13 cellular contexts compared by ENCODE assay signal in the genomic region with DNA sequence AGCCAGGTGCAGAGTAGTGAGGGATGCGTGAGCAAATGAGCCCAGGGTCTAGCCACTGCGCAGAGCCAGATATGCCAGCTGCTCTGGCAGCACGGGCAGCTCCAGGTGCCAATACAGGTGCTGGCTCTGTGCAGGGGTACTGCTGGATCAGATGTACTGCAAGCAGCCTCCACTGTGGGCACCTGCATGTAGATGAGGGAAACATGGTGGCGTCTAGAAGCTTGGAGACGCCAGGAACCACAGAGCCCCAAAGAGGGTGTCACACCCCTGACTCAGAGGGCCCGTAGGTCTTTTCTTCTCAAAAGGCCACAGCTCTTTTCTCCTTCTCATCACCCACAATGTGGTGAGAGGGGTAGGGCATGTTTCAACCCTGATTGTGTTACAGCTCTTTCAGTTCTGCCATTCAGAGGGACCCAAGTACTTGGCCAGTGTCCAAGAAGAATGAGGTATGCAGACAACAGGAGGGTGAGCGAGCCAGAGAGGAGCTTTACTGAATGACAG.
DNase-seq lines count a peak whose midpoint lies in the region; ATAC-seq, FAIRE-seq and TF ChIP-seq lines count a peak whose summit lies in the region.
"Had no signal": no experiment of that assay in that cellular context is flagged by ENCODE, and none has a peak within 500 bp of the region (broad histone marks: within the 10 kb centered on the region; RNA-seq: fewer than 3 reads in every experiment).

No MANE protein-coding gene starts in this region.

- FAIRE-seq in D721Med (lab: Jason Lieb, UNC) = no peak
- FAIRE-seq: urothelium cell line had no signal

- CTCF ChIA-PET in HEK293 (lab: Yijun Ruan, JAX) (no interaction called here), Calu3 (lab: Charles Lee) (no interaction called here)

- DNase-seq in DMS53 (lab: John Stamatoyannopoulos, UW) (peak; percentile 86), NCI-H345 (lab: John Stamatoyannopoulos, UW) (peak; percentile 99), epithelial cell of esophagus (ENCODE audit: low read depth) (peak; percentile 46), Calu3 (no peak), HuH-7.5 (ENCODE audit: low spot score) (no peak), D721Med (ENCODE audit: insufficient read length, low spot score) (no peak)
- DNase-seq: mesenchymal stem cell, NCI-H1694 treated with DMSO at 0.1 percent for 48 hours had no signal

- H3K27me3 Mint-ChIP-seq in Calu3 (ENCODE audit: unreplicated experiment) = no peaks in the 10 kb centered on the region
- H3K27me3 Mint-ChIP-seq: dendritic cell treated with granulocyte-macrophage colony-stimulating factor and Interleukin-4, amounts not matched to agents 40 ng/mL and 50 ng/mL, for 4 days had no signal

- POLR2A ChIA-PET in HEK293 (lab: Yijun Ruan, JAX) = no interaction called here

- BruUV-seq in Calu3 (replicated peaks; lab: Mats Ljungman, UMichigan) = no TSS peak

- H3K36me3 ChIP-seq in HEK293 (ENCODE audit: control insufficient read depth in 2 of 2, insufficient read depth in 1 of 2, low read length in 2 of 2) = no peaks in the 10 kb centered on the region
- H3K36me3 ChIP-seq: HAP-1 had no signal

- no peaks in the 10 kb centered on the region for H3K9me3 Mint-ChIP-seq in Calu3 (ENCODE audit: low read depth, unreplicated experiment)
- H3K9me3 Mint-ChIP-seq: dendritic cell treated with granulocyte-macrophage colony-stimulating factor and Interleukin-4, amounts not matched to agents 40 ng/mL and 50 ng/mL, for 4 days had no signal

- H3K9me3 ChIP-seq in HEK293 (ENCODE audit: control insufficient read depth, insufficient read depth, low read depth, low read length) = no peaks in the 10 kb centered on the region
- H3K9me3 ChIP-seq: HAP-1 had no signal

- no peak for ATAC-seq in GM21360 (IDR thresholded peaks at IDR 0.05; ENCODE audit: unreplicated experiment)

- H3K4me1 Mint-ChIP-seq in Calu3 (ENCODE audit: low read depth, unreplicated experiment) = no peaks in the 10 kb centered on the region

- H3K36me3 Mint-ChIP-seq in Calu3 (ENCODE audit: insufficient read depth, unreplicated experiment) = no peaks in the 10 kb centered on the region

- intact Hi-C loops in Calu3 (cut with micrococcal nuclease; ENCODE audit: unreplicated experiment) = no loop called here

- no peaks in the 10 kb centered on the region for H3K4me1 ChIP-seq in HEK293 (ENCODE audit: control insufficient read depth, insufficient read depth, low read length)

- TF ChIP-seq CTCF in HEK293 (tag by site-specific recombination; IDR thresholded peaks at IDR 0.05) = no peak
- TF ChIP-seq CTCF in epithelial cell of esophagus (IDR thresholded peaks at IDR 0.05; ENCODE audit: insufficient read depth, low read depth, low read length, missing control alignments) = no peak
- no peak for TF ChIP-seq CTCF in Calu3 (IDR thresholded peaks at IDR 0.05; ENCODE audit: unreplicated experiment)
- TF ChIP-seq CTCF in D721Med (IDR thresholded peaks at IDR 0.05; ENCODE audit: insufficient read depth, missing control alignments) = no peak

- no peak overlapping the region for H3K27ac Mint-ChIP-seq in Calu3 (ENCODE audit: unreplicated experiment)
- H3K27ac Mint-ChIP-seq: dendritic cell treated with granulocyte-macrophage colony-stimulating factor and Interleukin-4, amounts not matched to agents 40 ng/mL and 50 ng/mL, for 4 days had no signal

- no peak overlapping the region for H3K27ac ChIP-seq in HEK293 (ENCODE audit: extremely low read depth, low read depth, low read length)

- H3K4me3 ChIP-seq in HEK293 (ENCODE audit: low read depth, low read length) (no peak overlapping the region), epithelial cell of esophagus (ENCODE audit: low read length) (no peak overlapping the region)
- H3K4me3 ChIP-seq: HAP-1 had no signal

- H3K4me3 Mint-ChIP-seq in Calu3 (ENCODE audit: low read depth, unreplicated experiment) = no peak overlapping the region
- H3K4me3 Mint-ChIP-seq: dendritic cell treated with granulocyte-macrophage colony-stimulating factor and Interleukin-4, amounts not matched to agents 40 ng/mL and 50 ng/mL, for 4 days had no signal

TF ChIP-seq in HEK293, 187 proteins besides CTCF, POLR2A, EP300 and RAD21:
- TF ChIP-seq SETDB1 (IDR thresholded peaks at IDR 0.05; ENCODE audit: insufficient read length, low read length) = peak; percentile 35
- TF ChIP-seq TRIM28 (IDR thresholded peaks at IDR 0.05; ENCODE audit: borderline replicate concordance, low read length) = 0 out of 2 replicates have a peak, but pooled peaks have one; percentile 57
- no peak for TF ChIP-seq ZNF341 (tag by site-specific recombination; IDR thresholded peaks at IDR 0.05; ENCODE audit: low read depth)
- TF ChIP-seq WT1 (tag by site-specific recombination; IDR thresholded peaks at IDR 0.05) = no peak
TF ChIP-seq in HEK293: peak in this region for 2.

Comparison
In these comparisons a context has a peak if more than half of its experiments do, and no peak if none do; other contexts are left out.
1. DNase-seq: peak in DMS53 (single experiment), NCI-H345 (single experiment) and epithelial cell of esophagus (single experiment); none in Calu3 (single experiment), HuH-7.5 (single experiment) and D721Med (single experiment).